17 cellular contexts compared by ENCODE assay signal in the genomic region with DNA sequence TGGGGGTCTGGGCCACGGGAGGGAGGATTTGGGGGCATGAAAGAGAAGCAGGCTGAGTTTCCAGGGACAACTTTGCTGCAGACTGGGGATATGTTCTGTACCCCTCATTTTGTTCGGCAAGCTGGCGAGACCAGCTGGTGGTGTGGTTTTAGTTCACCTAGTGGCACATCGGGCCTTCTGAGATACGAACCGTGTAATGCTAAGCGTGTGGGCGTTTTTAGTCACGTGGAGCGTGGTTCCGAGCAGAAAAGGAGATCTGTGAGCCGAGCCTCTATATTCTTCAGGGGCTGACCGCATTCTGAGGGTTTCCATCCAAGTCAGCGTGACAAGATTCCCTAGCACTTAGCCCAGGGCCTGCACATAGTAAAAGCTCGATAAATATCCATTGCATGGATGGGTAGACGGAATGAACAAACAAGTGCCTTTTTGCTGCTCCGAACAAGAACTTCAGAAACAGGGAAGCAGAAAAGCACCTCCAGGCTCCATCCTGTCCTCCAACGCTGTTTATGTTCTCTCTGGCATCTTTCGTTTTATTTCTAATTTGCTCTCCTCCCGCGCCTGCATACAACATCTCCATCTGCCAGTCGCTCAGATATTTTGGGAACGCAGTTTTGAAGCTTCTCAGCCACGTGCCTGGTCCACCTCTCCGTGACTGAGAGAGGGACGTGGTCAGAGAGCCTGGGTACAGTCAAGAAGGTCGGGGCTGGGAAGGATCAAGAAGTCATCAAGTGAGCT. TPM values are rescaled to one million over a fixed set of nuclear protein-coding genes. Genes with fewer than 3 reads are reported as not detected.
DNase-seq lines count a peak whose midpoint lies in the region; ATAC-seq and TF ChIP-seq lines count a peak whose summit lies in the region.
"Had no signal": no experiment of that assay in that cellular context is flagged by ENCODE, and none has a peak within 500 bp of the region (broad histone marks: within the 10 kb centered on the region; RNA-seq: fewer than 3 reads in every experiment).

No MANE protein-coding gene starts in this region.

- intact Hi-C loops in Right ventricle myocardium inferior (cut with DNase I) = no loop called here
- intact Hi-C loops in Right ventricle myocardium superior (cut with DNase I) = no loop called here

- H3K27ac Mint-ChIP-seq in glutamatergic neuron (ENCODE audit: unreplicated experiment) = peak overlapping the region; percentile 82
- peak overlapping the region; percentile 43 for H3K27ac Mint-ChIP-seq in stimulated activated memory B cell treated with anti-CD40 and anti-IgM and Interleukin-4, amounts not matched to agents 10 μg/mL and 1 μg/mL and 100 μg/mL, for 72 hours
- H3K27ac Mint-ChIP-seq: CD4-positive, alpha-beta memory T cell had no signal

- H3K27me3 Mint-ChIP-seq in glutamatergic neuron (ENCODE audit: unreplicated experiment) = peaks cover 7% of the 10 kb centered on the region
- H3K27me3 Mint-ChIP-seq in stimulated activated memory B cell treated with anti-CD40 and anti-IgM and Interleukin-4, amounts not matched to agents 10 μg/mL and 1 μg/mL and 100 μg/mL, for 72 hours = no peaks in the 10 kb centered on the region

- H3K4me1 Mint-ChIP-seq in glutamatergic neuron (ENCODE audit: low read depth, unreplicated experiment) = peaks cover 22% of the 10 kb centered on the region
- H3K4me1 Mint-ChIP-seq in stimulated activated memory B cell treated with anti-CD40 and anti-IgM and Interleukin-4, amounts not matched to agents 10 μg/mL and 1 μg/mL and 100 μg/mL, for 72 hours = peaks cover 45% of the 10 kb centered on the region

- TF ChIP-seq CTCF in glutamatergic neuron (IDR thresholded peaks at IDR 0.05; ENCODE audit: partially characterized antibody, unreplicated experiment) = no peak

- no peaks in the 10 kb centered on the region for H3K9me3 Mint-ChIP-seq in glutamatergic neuron (ENCODE audit: unreplicated experiment)
- no peaks in the 10 kb centered on the region for H3K9me3 Mint-ChIP-seq in stimulated activated memory B cell treated with anti-CD40 and anti-IgM and Interleukin-4, amounts not matched to agents 10 μg/mL and 1 μg/mL and 100 μg/mL, for 72 hours
- H3K9me3 Mint-ChIP-seq: CD4-positive, alpha-beta memory T cell had no signal

- no peak for DNase-seq in Right ventricle myocardium inferior (ENCODE audit: missing footprints)
- no peak for DNase-seq in Right ventricle myocardium superior
- peak; percentile 45 for DNase-seq in RPMI7951 (ENCODE audit: low read depth)
- no peak for DNase-seq in glutamatergic neuron
- DNase-seq in NCI-H82 (lab: John Stamatoyannopoulos, UW) = no peak
- DNase-seq in stimulated activated CD4-positive, alpha-beta T cell treated with anti-CD3 and anti-CD28 coated beads, Interleukin-2, amount 100 ng/mL, for 24 hours = no peak
- DNase-seq: Calu3; CD4-positive, alpha-beta memory T cell; DMS53; GM23248; NCI-H146; NCI-H2081; NCI-H748 treated with DMSO at 0.1 percent for 48 hours; SHP77; SK-N-SH had no signal

- peak; percentile 21 for ATAC-seq in Right ventricle myocardium inferior
- no peak for ATAC-seq in Right ventricle myocardium superior (ENCODE audit: poor library complexity)
- peak; percentile 68 for ATAC-seq in stimulated activated memory B cell treated with anti-CD40 and anti-IgM and Interleukin-4, amounts not matched to agents 10 μg/mL and 1 μg/mL and 100 μg/mL, for 72 hours
- ATAC-seq in GM19452 (IDR thresholded peaks at IDR 0.05; ENCODE audit: unreplicated experiment) = no peak

- no peaks in the 10 kb centered on the region for H3K36me3 Mint-ChIP-seq in glutamatergic neuron (ENCODE audit: unreplicated experiment)
- H3K36me3 Mint-ChIP-seq in stimulated activated memory B cell treated with anti-CD40 and anti-IgM and Interleukin-4, amounts not matched to agents 10 μg/mL and 1 μg/mL and 100 μg/mL, for 72 hours = peaks cover 45% of the 10 kb centered on the region

- H3K4me3 Mint-ChIP-seq in glutamatergic neuron (ENCODE audit: unreplicated experiment) = peak overlapping the region; percentile 25
- no peak overlapping the region for H3K4me3 Mint-ChIP-seq in stimulated activated memory B cell treated with anti-CD40 and anti-IgM and Interleukin-4, amounts not matched to agents 10 μg/mL and 1 μg/mL and 100 μg/mL, for 72 hours
- H3K4me3 Mint-ChIP-seq: CD4-positive, alpha-beta memory T cell had no signal

RNA-seq across cellular contexts. Expression of a gene that starts 5.8 kb away (rescaled TPM):
- total RNA-seq in Right ventricle myocardium inferior (0.54 TPM), Right ventricle myocardium superior (0.54 TPM), glutamatergic neuron (ENCODE audit: unreplicated experiment) (10.0 TPM)
- total RNA-seq in RPMI7951 (2014; rRNA removed; shearing (Covaris generic)) = 0.20 and 0.24 TPM in 2 replicates
- total RNA-seq: CD4-positive, alpha-beta memory T cell; GM23248 had no signal

Comparison
In these comparisons a context has a peak if more than half of its experiments do, and no peak if none do; other contexts are left out.
1. ATAC-seq: peak in Right ventricle myocardium inferior (single experiment) and stimulated activated memory B cell treated with anti-CD40 and anti-IgM and Interleukin-4, amounts not matched to agents 10 μg/mL and 1 μg/mL and 100 μg/mL, for 72 hours (single experiment); none in Right ventricle myocardium superior (single experiment) and GM19452 (single experiment).